Comparison of ENCODE assay signal across 16 cellular contexts in the genomic region with DNA sequence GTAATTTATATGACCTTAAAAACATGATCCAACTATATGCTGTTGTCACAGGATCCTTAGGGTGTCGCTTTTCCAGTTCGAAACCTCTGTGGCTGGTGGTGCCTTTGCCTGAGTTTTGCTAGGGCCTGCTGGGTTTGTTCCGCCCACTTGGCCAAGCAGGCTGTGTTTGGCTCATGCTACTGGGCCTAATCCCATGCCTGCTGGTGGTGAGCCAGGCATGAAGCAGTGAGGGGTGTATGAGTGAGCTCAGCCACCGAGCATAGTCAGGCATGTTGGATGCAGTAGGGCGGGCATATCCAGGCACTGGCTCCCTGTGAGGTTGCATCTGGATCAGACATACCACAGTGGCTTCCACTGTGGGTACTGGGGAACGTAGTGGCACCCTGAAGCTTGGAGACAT. TPM values are rescaled to one million over a fixed set of nuclear protein-coding genes. Genes with fewer than 3 reads are reported as not detected.
DNase-seq lines count a peak whose midpoint lies in the region; ATAC-seq, FAIRE-seq and TF ChIP-seq lines count a peak whose summit lies in the region.
"Had no signal": no experiment of that assay in that cellular context is flagged by ENCODE, and none has a peak within 500 bp of the region (broad histone marks: within the 10 kb centered on the region; RNA-seq: fewer than 3 reads in every experiment).

No MANE protein-coding gene starts in this region.

- no peak overlapping the region for H2AFZ ChIP-seq in H1 (ENCODE audit: low read length)

- H2BK15ac ChIP-seq in H1 (ENCODE audit: low read length), result no peak overlapping the region

- no peak overlapping the region for H2BK120ac ChIP-seq in H1 (replicated peaks; ENCODE audit: low read depth, low read length)

- H3K18ac ChIP-seq in H1 (ENCODE audit: extremely low read depth, low read length), result no peak overlapping the region

- no peaks in the 10 kb centered on the region for H3K27me3 Mint-ChIP-seq in stimulated activated naive CD8-positive, alpha-beta T cell treated with anti-CD3 and anti-CD28 coated beads, Interleukin-15, Interleukin-2, amounts not matched to agents 100 ng/mL and 50 ng/mL, for 24 hours
- no peaks in the 10 kb centered on the region for H3K27me3 Mint-ChIP-seq in activated CD4-positive, alpha-beta T cell treated with anti-CD3 and anti-CD28 coated beads, Interleukin-2, amount 10 ng/mL, durations not matched to agents 7 days and 5 days

- no peak overlapping the region for H2BK12ac ChIP-seq in H1 (ENCODE audit: low read depth, low read length)

- no peak overlapping the region for H3K4me2 ChIP-seq in H1 (ENCODE audit: insufficient read depth in 1 of 2, low read depth in 2 of 2, low read length in 2 of 2)
- H3K4me2 ChIP-seq: A549 had no signal

- H3K23ac ChIP-seq in H1 (ENCODE audit: insufficient read length), result no peak overlapping the region

- H3K27ac Mint-ChIP-seq in stimulated activated naive CD8-positive, alpha-beta T cell treated with anti-CD3 and anti-CD28 coated beads, Interleukin-15, Interleukin-2, amounts not matched to agents 100 ng/mL and 50 ng/mL, for 24 hours, result peak overlapping the region; percentile 71
- no peak overlapping the region for H3K27ac Mint-ChIP-seq in activated CD4-positive, alpha-beta T cell treated with anti-CD3 and anti-CD28 coated beads, Interleukin-2, amount 10 ng/mL, durations not matched to agents 7 days and 5 days

- H3K56ac ChIP-seq in H1 (replicated peaks; ENCODE audit: insufficient read length, low read depth, low read length), result no peak overlapping the region

- H3K9me3 Mint-ChIP-seq in stimulated activated naive CD8-positive, alpha-beta T cell treated with anti-CD3 and anti-CD28 coated beads, Interleukin-15, Interleukin-2, amounts not matched to agents 100 ng/mL and 50 ng/mL, for 24 hours, result peaks cover 17% of the 10 kb centered on the region
- peaks cover 39% of the 10 kb centered on the region for H3K9me3 Mint-ChIP-seq in activated CD4-positive, alpha-beta T cell treated with anti-CD3 and anti-CD28 coated beads, Interleukin-2, amount 10 ng/mL, durations not matched to agents 7 days and 5 days

- H2BK5ac ChIP-seq in H1 (ENCODE audit: low read depth, low read length), result no peak overlapping the region

- H3K36me3 Mint-ChIP-seq in stimulated activated naive CD8-positive, alpha-beta T cell treated with anti-CD3 and anti-CD28 coated beads, Interleukin-15, Interleukin-2, amounts not matched to agents 100 ng/mL and 50 ng/mL, for 24 hours (ENCODE audit: low read depth), result peaks cover 90% of the 10 kb centered on the region
- H3K36me3 Mint-ChIP-seq in activated CD4-positive, alpha-beta T cell treated with anti-CD3 and anti-CD28 coated beads, Interleukin-2, amount 10 ng/mL, durations not matched to agents 7 days and 5 days (ENCODE audit: low read depth), result peaks cover 88% of the 10 kb centered on the region

- H4K5ac ChIP-seq in H1 (ENCODE audit: insufficient read length, low read depth, low read length), result peak overlapping the region; percentile 31

- H3K27me3 ChIP-seq in H1 (replicated peaks in 1 of 4; ENCODE audit: control insufficient read depth in 3 of 4, extremely low read depth in 1 of 4, insufficient read depth in 3 of 4, low read length in 3 of 4), result no peaks in the 10 kb centered on the region
- H3K27me3 ChIP-seq in right cardiac atrium (ENCODE audit: control insufficient read depth, insufficient read depth), result no peaks in the 10 kb centered on the region
- no peaks in the 10 kb centered on the region for H3K27me3 ChIP-seq in esophagus squamous epithelium

- H3K79me2 ChIP-seq in H1 (ENCODE audit: control insufficient read depth in 1 of 2, insufficient read depth in 2 of 2, low read length in 2 of 2), result peaks cover 3 to 89% of the 10 kb centered on the region in 2 experiments; a peak in 3 of 4 replicates

- H3K4me1 ChIP-seq in H1 (replicated peaks in 1 of 4; ENCODE audit: control insufficient read depth in 3 of 4, insufficient read depth in 4 of 4, low read length in 3 of 4), result no peaks in the 10 kb centered on the region; a peak in 1 of 7 replicates
- H3K4me1 ChIP-seq in right cardiac atrium (ENCODE audit: control insufficient read depth, insufficient read depth, low read length), result no peaks in the 10 kb centered on the region
- H3K4me1 ChIP-seq in esophagus squamous epithelium, result no peaks in the 10 kb centered on the region
- H3K4me1 ChIP-seq: A549 had no signal

- intact Hi-C loops in right cardiac atrium (cut with DNase I), result no loop called here
- intact Hi-C loops in esophagus squamous epithelium (cut with DNase I), result no loop called here

- H2AK5ac ChIP-seq in H1 (ENCODE audit: low read depth, low read length), result no peak overlapping the region

- no peak for ATAC-seq in stimulated activated naive CD8-positive, alpha-beta T cell treated with anti-CD3 and anti-CD28 coated beads, Interleukin-15, Interleukin-2, amounts not matched to agents 100 U/mL and 50 U/mL, for 24 hours
- peak; percentile 28 to 60 for ATAC-seq in right cardiac atrium
- ATAC-seq: A549 had no signal

- no peak for TF ChIP-seq EP300 in H1 (IDR thresholded peaks at IDR 0.05; ENCODE audit: borderline replicate concordance in 1 of 2, low read depth in 2 of 2, low read length in 2 of 2)

- no peak overlapping the region for H2BK20ac ChIP-seq in H1 (ENCODE audit: low read length)

- H3K79me1 ChIP-seq in H1 (ENCODE audit: low read depth, low read length), result peaks cover 12% of the 10 kb centered on the region; the same call in 1 of the 2 replicates

- no peak for TF ChIP-seq CTCF in H1 (IDR thresholded peaks at IDR 0.05; ENCODE audit: control extremely low read depth in 1 of 3, insufficient read depth in 1 of 3, low read depth in 1 of 3, low read length in 3 of 3)
- TF ChIP-seq CTCF in esophagus squamous epithelium (IDR thresholded peaks at IDR 0.05), result no peak

- H3K27ac ChIP-seq in H1 (ENCODE audit: low read depth, low read length) (no peak overlapping the region), right cardiac atrium (ENCODE audit: low read length) (no peak overlapping the region), esophagus squamous epithelium (no peak overlapping the region)
- H3K27ac ChIP-seq: A549, HL-60 had no signal

- H4K20me1 ChIP-seq in H1 (replicated peaks in 1 of 2; ENCODE audit: control insufficient read depth in 1 of 2, insufficient read depth in 2 of 2, low read length in 2 of 2), result peaks cover 3 to 13% of the 10 kb centered on the region in 2 experiments

- TF ChIP-seq RAD21 in H1 (IDR thresholded peaks at IDR 0.05 in 1 of 2, conservative IDR thresholded peaks at IDR 0.05 in 1 of 2; ENCODE audit: low read depth in 2 of 2, low read length in 2 of 2), result no peak

- peak overlapping the region; percentile 66; the same call in 1 of the 2 replicates for H4K8ac ChIP-seq in H1 (ENCODE audit: extremely low read depth, insufficient read depth, low read length)

- no peak for FAIRE-seq in H1 (lab: Jason Lieb, UNC)
- FAIRE-seq: A549, RCC 7860 had no signal

- POLR2A ChIA-PET in H1 (lab: Charles Lee; ENCODE audit: partially characterized antibody), result interaction anchor here (0.8 to 3.3 kb wide), 5 partner anchors 9 to 24 kb away, joined by 4 to 17 read pairs (median 7); a partner anchor contains a TSS
- POLR2A ChIA-PET in activated CD4-positive, alpha-beta T cell treated with anti-CD3 and anti-CD28 coated beads, Interleukin-2, amount 10 ng/mL, durations not matched to agents 7 days and 5 days (lab: Charles Lee), result no interaction called here

- no peak overlapping the region for H3K14ac ChIP-seq in H1 (ENCODE audit: insufficient read length)

- 91% methylated on average over 6 of the region's 6 CpGs; no CpG with 5 or more reads in 1 of the 2 experiments for WGBS in H1 (ENCODE audit: extremely low coverage in 1 of 2, insufficient coverage in 1 of 2, insufficient read length in 1 of 2, insufficient replicate concordance in 2 of 2, low coverage in 1 of 2, low lambda C conversion rate in 2 of 2, missing lambda C conversion rate in 1 of 2), 2 experiments
- WGBS in right cardiac atrium, result 90% methylated on average over 6 of the region's 6 CpGs
- WGBS in esophagus squamous epithelium, 2 donors, result 89 to 93% methylated on average over 3 of the region's 6 CpGs

- no peaks in the 10 kb centered on the region for H3K23me2 ChIP-seq in H1 (ENCODE audit: low read depth, low read length)

- TF ChIP-seq POLR2A in H1 (IDR thresholded peaks at IDR 0.05; ENCODE audit: control extremely low read depth in 1 of 2, low read depth in 2 of 2, low read length in 2 of 2) (no peak), esophagus squamous epithelium (IDR thresholded peaks at IDR 0.05) (no peak)

- no peak for DNase-seq in stimulated activated naive CD8-positive, alpha-beta T cell treated with anti-CD3 and anti-CD28 coated beads, Interleukin-15, Interleukin-2, amounts not matched to agents 100 U/mL and 50 U/mL, for 24 hours
- DNase-seq in H1 (ENCODE audit: low read depth in 1 of 2, low spot score in 2 of 2) (no peak), right cardiac atrium (peak; percentile 53 to 79 (median 66)), esophagus squamous epithelium (lab: John Stamatoyannopoulos, UW) (no peak)
- no peak for DNase-seq in activated naive CD4-positive, alpha-beta T cell treated with anti-CD3 and anti-CD28 coated beads, Interleukin-2, amount 50 U/mL, for 16 hours
- DNase-seq in activated CD4-positive, alpha-beta T cell treated with anti-CD3 and anti-CD28 coated beads, Interleukin-2, amount 10 ng/mL, durations not matched to agents 7 days and 5 days, result no peak
- DNase-seq: HCEC 1CT, NCI-H1417, NCI-H187 treated with DMSO at 0.1 percent for 48 hours, NCI-H69, SHP77 treated with DMSO at 0.1 percent for 48 hours had no signal

- no peak overlapping the region for H3K4me3 Mint-ChIP-seq in stimulated activated naive CD8-positive, alpha-beta T cell treated with anti-CD3 and anti-CD28 coated beads, Interleukin-15, Interleukin-2, amounts not matched to agents 100 ng/mL and 50 ng/mL, for 24 hours
- no peak overlapping the region for H3K4me3 Mint-ChIP-seq in activated CD4-positive, alpha-beta T cell treated with anti-CD3 and anti-CD28 coated beads, Interleukin-2, amount 10 ng/mL, durations not matched to agents 7 days and 5 days
- H3K4me3 Mint-ChIP-seq: CD14-positive monocyte had no signal

- no peak overlapping the region for H3K4ac ChIP-seq in H1 (replicated peaks; ENCODE audit: insufficient read length, low read depth, low read length)

- peaks cover 0 to 43% (median 9%) of the 10 kb centered on the region in 4 experiments; a peak in 6 of 8 replicates for H3K36me3 ChIP-seq in H1 (ENCODE audit: control insufficient read depth in 2 of 4, insufficient read depth in 4 of 4, low read length in 3 of 4)
- peaks cover 7 to 75% (median 8%) of the 10 kb centered on the region in 3 donors for H3K36me3 ChIP-seq in esophagus squamous epithelium

- no peak overlapping the region for H3K9ac ChIP-seq in H1 (replicated peaks in 1 of 4; ENCODE audit: extremely low read depth in 1 of 4, low read depth in 3 of 4, low read length in 3 of 4)

- H4K91ac ChIP-seq in H1 (replicated peaks; ENCODE audit: insufficient read length, low read length), result no peak overlapping the region

- CTCF ChIA-PET in H1 (lab: Charles Lee; ENCODE audit: partially characterized antibody), result interaction anchor here (1.1 to 1.4 kb wide), 2 partner anchors 11 to 25 kb away, joined by 4 to 6 read pairs; no protein-coding TSS in a partner anchor
- CTCF ChIA-PET in activated CD4-positive, alpha-beta T cell treated with anti-CD3 and anti-CD28 coated beads, Interleukin-2, amount 10 ng/mL, durations not matched to agents 7 days and 5 days (lab: Charles Lee), result interaction anchor here (0.6 to 1.5 kb wide), 4 partner anchors 9 to 422 kb away, joined by 3 to 8 read pairs (median 5); no protein-coding TSS in a partner anchor

- H3K4me3 ChIP-seq in H1 (ENCODE audit: extremely low read depth in 1 of 4, insufficient read depth in 2 of 4, low read depth in 3 of 4, low read length in 4 of 4), result no peak overlapping the region
- no peak overlapping the region for H3K4me3 ChIP-seq in right cardiac atrium (ENCODE audit: low read length)
- H3K4me3 ChIP-seq in esophagus squamous epithelium, result no peak overlapping the region
- H3K4me3 ChIP-seq: A549 had no signal

- H3K4me1 Mint-ChIP-seq in stimulated activated naive CD8-positive, alpha-beta T cell treated with anti-CD3 and anti-CD28 coated beads, Interleukin-15, Interleukin-2, amounts not matched to agents 100 ng/mL and 50 ng/mL, for 24 hours (ENCODE audit: low read depth), result peaks cover 57% of the 10 kb centered on the region
- H3K4me1 Mint-ChIP-seq in activated CD4-positive, alpha-beta T cell treated with anti-CD3 and anti-CD28 coated beads, Interleukin-2, amount 10 ng/mL, durations not matched to agents 7 days and 5 days, result peaks cover 19% of the 10 kb centered on the region

- no peaks in the 10 kb centered on the region for H3K9me3 ChIP-seq in H1 (ENCODE audit: insufficient read depth in 2 of 2, low read depth in 1 of 2, low read length in 1 of 2)
- H3K9me3 ChIP-seq in right cardiac atrium (ENCODE audit: control insufficient read depth, low read length), result no peaks in the 10 kb centered on the region
- peaks cover 0 to 32% (median 0%) of the 10 kb centered on the region in 3 donors for H3K9me3 ChIP-seq in esophagus squamous epithelium
- H3K9me3 ChIP-seq: A549 had no signal

RNA-seq across cellular contexts. Expression of a gene that starts 16.3 kb away (rescaled TPM):
- 19.6 and 23.4 TPM in 2 replicates for total RNA-seq in H1 (2021; fragmentation: NEBNext Ultra II Directional; extraction: Animal tissue kit (Norgen Biotek cat#: 25700))
- polyA plus RNA-seq in H1 (2011; rRNA removed), result 2.9 and 4.6 TPM in 2 replicates
- polyA plus RNA-seq in H1 (2011; cell fraction: cytosol; rRNA removed), result 5.1 TPM
- polyA plus RNA-seq in H1 (2011; cell fraction: nucleus; rRNA removed), result 4.8 TPM
- polyA plus RNA-seq in H1 (2012, experiment 1 of 2), result 5.2 to 10.8 TPM (median 6.2 TPM) in 4 replicates
- polyA plus RNA-seq in H1 (2012, experiment 2 of 2), result 0.41 TPM
- 13.5 TPM for polyA plus RNA-seq in H1 (2013, experiment 1 of 2)
- polyA plus RNA-seq in H1 (2013, experiment 2 of 2), result 14.0 TPM
- 28.7 and 48.6 TPM in 2 replicates for polyA minus RNA-seq in H1 (2011; rRNA and poly(A)+ RNA removed)
- 13.4 TPM for polyA minus RNA-seq in H1 (2011; cell fraction: cytosol; rRNA and poly(A)+ RNA removed)
- polyA minus RNA-seq in H1 (2011; cell fraction: nucleus; rRNA and poly(A)+ RNA removed), result 51.1 TPM
- 10 to 100 TPM in 2 of 4 donors, 1 to 10 TPM in 2; 9.6 to 10.3 (median 10.0) TPM for total RNA-seq in right cardiac atrium
- polyA plus RNA-seq in right cardiac atrium, result 2.8 TPM
- total RNA-seq in esophagus squamous epithelium, result 10 to 100 TPM in 2 of 4 donors, 1 to 10 TPM in 2; 8.2 to 15.6 (median 11.7) TPM
- 10 to 100 TPM; 49.8 to 74.6 TPM for total RNA-seq in activated CD4-positive, alpha-beta T cell treated with anti-CD3 and anti-CD28 coated beads, Interleukin-2, amount 10 ng/mL, durations not matched to agents 7 days and 5 days

RNA-seq across cellular contexts. Expression of a gene that starts 16.7 kb away (rescaled TPM):
- total RNA-seq in H1 (2021; fragmentation: NEBNext Ultra II Directional; extraction: Animal tissue kit (Norgen Biotek cat#: 25700)), result 53.4 and 55.4 TPM in 2 replicates
- polyA plus RNA-seq in H1 (2011; rRNA removed) (11.0 and 14.9 TPM in 2 replicates), right cardiac atrium (18.4 TPM)
- 27.2 TPM for polyA plus RNA-seq in H1 (2011; cell fraction: cytosol; rRNA removed)
- 18.5 TPM for polyA plus RNA-seq in H1 (2011; cell fraction: nucleus; rRNA removed)
- polyA plus RNA-seq in H1 (2012, experiment 1 of 2), result 12.4 to 32.5 TPM (median 19.0 TPM) in 4 replicates
- 2.6 TPM for polyA plus RNA-seq in H1 (2012, experiment 2 of 2)
- polyA plus RNA-seq in H1 (2013, experiment 1 of 2), result 20.6 TPM
- 18.1 TPM for polyA plus RNA-seq in H1 (2013, experiment 2 of 2)
- 43.2 and 60.7 TPM in 2 replicates for polyA minus RNA-seq in H1 (2011; rRNA and poly(A)+ RNA removed)
- 22.6 TPM for polyA minus RNA-seq in H1 (2011; cell fraction: cytosol; rRNA and poly(A)+ RNA removed)
- 192 TPM for polyA minus RNA-seq in H1 (2011; cell fraction: nucleus; rRNA and poly(A)+ RNA removed)
- total RNA-seq in right cardiac atrium (10 to 100 TPM; 39.7 to 46.5 (median 45.3) TPM), esophagus squamous epithelium (10 to 100 TPM; 13.9 to 52.6 (median 21.7) TPM)
- 100 to 1,000 TPM; 227 to 242 TPM for total RNA-seq in activated CD4-positive, alpha-beta T cell treated with anti-CD3 and anti-CD28 coated beads, Interleukin-2, amount 10 ng/mL, durations not matched to agents 7 days and 5 days

Comparison
In these comparisons a context has a peak if more than half of its experiments do, and no peak if none do; other contexts are left out.
1. DNase-seq: peak in right cardiac atrium (3 of 3); none in stimulated activated naive CD8-positive, alpha-beta T cell treated with anti-CD3 and anti-CD28 coated beads, Interleukin-15, Interleukin-2, amounts not matched to agents 100 U/mL and 50 U/mL, for 24 hours (single experiment), H1 (0 of 2), esophagus squamous epithelium (single experiment), activated naive CD4-positive, alpha-beta T cell treated with anti-CD3 and anti-CD28 coated beads, Interleukin-2, amount 50 U/mL, for 16 hours (single experiment) and activated CD4-positive, alpha-beta T cell treated with anti-CD3 and anti-CD28 coated beads, Interleukin-2, amount 10 ng/mL, durations not matched to agents 7 days and 5 days (single experiment).